In genomic region chr10:75399461-75400162, GRCh38 we compare ENCODE assay signal across 8 cellular contexts. TPM values are rescaled to one million over a fixed set of nuclear protein-coding genes. Genes with fewer than 3 reads are reported as not detected.
DNase-seq lines count a peak whose midpoint lies in the region; ATAC-seq and TF ChIP-seq lines count a peak whose summit lies in the region.

No MANE protein-coding gene starts in this region.

- under 1% methylated on average over 49 of the region's 71 CpGs for WGBS in prostate gland

- H3K9me3 ChIP-seq in RWPE2 (ENCODE audit: severe bottlenecking) (no peaks in the 10 kb centered on the region), prostate gland (no peaks in the 10 kb centered on the region)

- H3K4me1 ChIP-seq in RWPE2 (ENCODE audit: insufficient read depth, poor library complexity, severe bottlenecking) (no peaks in the 10 kb centered on the region), prostate gland (replicated peaks) (peaks cover 3% of the 10 kb centered on the region)

- H3K27ac ChIP-seq in RWPE2 (ENCODE audit: poor library complexity, severe bottlenecking) (peak overlapping the region; percentile 85), prostate gland (peak overlapping the region; percentile 98 to 99)

- H3K36me3 ChIP-seq in RWPE2 (ENCODE audit: low read depth): peaks cover 19% of the 10 kb centered on the region
- H3K36me3 ChIP-seq in prostate gland: peaks cover 0 to 14% of the 10 kb centered on the region in 2 donors

- DNase-seq in DMS114 treated with DMSO at 0.1 percent for 48 hours (lab: John Stamatoyannopoulos, UW; ENCODE audit: unreplicated experiment) (peak; percentile 59), RWPE2 (ENCODE audit: low spot score) (peak; percentile 82), astrocyte of the spinal cord (ENCODE audit: low read depth, low spot score) (peak; percentile 78), hippocampal formation (lab: John Stamatoyannopoulos, UW) (peak; percentile 41 to 65), prostate gland (ENCODE audit: low spot score) (peak; percentile 86), T-helper 9 cell (no peak)

- ATAC-seq in HG03432 (IDR thresholded peaks at IDR 0.05; ENCODE audit: unreplicated experiment): peak; percentile 23
- ATAC-seq in RWPE2 (ENCODE audit: low read depth): peak; percentile 9; the same call in 2 of the 3 replicates
- ATAC-seq in GM19452 (IDR thresholded peaks at IDR 0.05; ENCODE audit: unreplicated experiment): no peak

- no peak for TF ChIP-seq POLR2A in prostate gland (IDR thresholded peaks at IDR 0.05)

- intact Hi-C loops in prostate gland (cut with DNase I): loop anchor here (2.0 to 10.0 kb wide), 9 partner anchors 263 to 1705 kb away; no protein-coding TSS in a partner anchor

- in situ Hi-C loops in astrocyte of the spinal cord (cut with HindIII; ENCODE audit: low sequenced_read_pairs): no loop called here

- no peaks in the 10 kb centered on the region for H3K27me3 ChIP-seq in RWPE2 (ENCODE audit: insufficient read depth, poor library complexity, severe bottlenecking)
- H3K27me3 ChIP-seq in prostate gland (replicated peaks; ENCODE audit: insufficient read depth): no peaks in the 10 kb centered on the region

- TF ChIP-seq CTCF in RWPE2 (IDR thresholded peaks at IDR 0.05; ENCODE audit: poor library complexity, severe bottlenecking) (peak; percentile 72), astrocyte of the spinal cord (IDR thresholded peaks at IDR 0.05; ENCODE audit: low read depth, low read length) (peak; percentile 58), prostate gland (IDR thresholded peaks at IDR 0.05) (peak; percentile 33 to 56 (median 54))

- H3K4me3 ChIP-seq in RWPE2 (ENCODE audit: severe bottlenecking): peak overlapping the region; percentile 62
- H3K4me3 ChIP-seq in astrocyte of the spinal cord (ENCODE audit: low read depth, low read length): peak overlapping the region; percentile 99
- H3K4me3 ChIP-seq in prostate gland: peak overlapping the region; percentile 98 to 100

RNA-seq across cellular contexts. Expression of gene ZNF503, which starts 2.0 kb away (rescaled TPM):
- total RNA-seq in prostate gland: 10 to 100 TPM; 23.9 to 33.7 TPM

RNA-seq across cellular contexts. Expression of gene LRMDA, which starts 31.8 kb away (rescaled TPM):
- total RNA-seq in prostate gland: 10 to 100 TPM in 1 of 2 donors, 1 to 10 TPM in 1; 9.6 to 12.6 TPM
